Comparison of ENCODE assay signal across 1 cellular context in the genomic region with DNA sequence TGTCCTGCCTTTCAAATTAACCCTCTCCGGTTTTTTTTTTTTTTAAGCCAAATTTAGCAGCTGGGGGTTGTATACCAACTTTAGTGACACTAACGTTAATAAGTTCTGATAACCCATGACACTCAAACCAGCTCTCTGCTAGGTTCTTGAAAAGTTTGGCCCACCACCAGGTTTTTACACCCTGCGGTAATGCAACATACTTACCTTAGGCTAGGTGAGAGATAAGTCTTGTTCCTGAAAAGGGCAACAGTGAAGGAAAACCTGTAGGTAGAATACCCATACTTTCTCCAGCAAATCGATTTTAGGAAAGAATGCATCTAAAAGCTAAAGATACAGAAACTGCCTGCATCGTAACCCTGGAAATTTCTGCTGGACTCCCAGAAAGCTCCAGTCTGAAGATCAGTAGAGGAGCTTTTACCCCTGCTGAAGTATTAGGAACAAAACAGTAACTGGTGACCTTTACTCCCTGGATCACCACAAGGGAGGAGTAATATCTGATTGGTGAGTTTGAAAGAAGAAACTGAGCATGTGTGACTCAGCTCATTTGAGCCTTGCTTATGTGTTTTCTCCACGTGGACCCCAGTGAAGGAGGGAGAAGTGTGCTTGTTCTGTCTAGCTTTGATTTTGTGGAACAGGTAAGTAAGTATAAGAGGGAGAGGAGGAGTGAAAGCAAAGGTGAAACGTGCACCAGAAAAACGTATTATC.
TF ChIP-seq lines count a peak whose summit lies in the region.

No MANE protein-coding gene starts in this region.

TF ChIP-seq in IMR-90, 13 proteins besides CTCF, POLR2A, EP300 and RAD21:
- TF ChIP-seq NFE2L2 (IDR thresholded peaks at IDR 0.05; ENCODE audit: low read depth, low read length) (peak; percentile 19; the same call in 1 of the 2 replicates), RFX5 (IDR thresholded peaks at IDR 0.05; ENCODE audit: low read depth, low read length) (no peak)
